In genomic region chr4:38034986-38035882, GRCh38 we compare ENCODE assay signal across 8 cellular contexts.
DNase-seq lines count a peak whose midpoint lies in the region; ATAC-seq and TF ChIP-seq lines count a peak whose summit lies in the region.

No MANE protein-coding gene starts in this region.

- H3K27me3 Mint-ChIP-seq in activated naive CD4-positive, alpha-beta T cell treated with anti-CD3 and anti-CD28 coated beads, Interleukin-2, amount 10 ng/mL, durations not matched to agents 7 days and 5 days: no peaks in the 10 kb centered on the region
- no peaks in the 10 kb centered on the region for H3K27me3 Mint-ChIP-seq in T-helper 2 cell treated with Interferon-gamma antibody and Interleukin-4, amounts not matched to agents 5 μg/mL and 100 μg/mL, for 36 hours (ENCODE audit: low read depth)

- H3K36me3 Mint-ChIP-seq in activated naive CD4-positive, alpha-beta T cell treated with anti-CD3 and anti-CD28 coated beads, Interleukin-2, amount 10 ng/mL, durations not matched to agents 7 days and 5 days: peaks cover 36% of the 10 kb centered on the region
- peaks cover 21% of the 10 kb centered on the region for H3K36me3 Mint-ChIP-seq in T-helper 2 cell treated with Interferon-gamma antibody and Interleukin-4, amounts not matched to agents 5 μg/mL and 100 μg/mL, for 36 hours (ENCODE audit: low read depth)

- H3K9ac ChIP-seq in KMS-11: no peak overlapping the region
- H3K9ac ChIP-seq in colonic mucosa (ENCODE audit: low read depth in 2 of 2, low read length in 2 of 2): no peak overlapping the region

- peak; percentile 42 for DNase-seq in activated naive CD4-positive, alpha-beta T cell treated with anti-CD3 and anti-CD28 coated beads, Interleukin-2, amount 10 ng/mL, durations not matched to agents 7 days and 5 days
- DNase-seq in activated naive CD4-positive, alpha-beta T cell (lab: John Stamatoyannopoulos, UW): no peak
- DNase-seq in Panc1 (ENCODE audit: low read depth, low spot score): peak; percentile 13
- DNase-seq in colonic mucosa: peak; percentile 55
- peak; percentile 74 to 80 for DNase-seq in lung microvascular endothelial cell (ENCODE audit: low read depth in 2 of 2)
- DNase-seq in mesenteric fat pad (ENCODE audit: low spot score): no peak
- no peak for DNase-seq in T-helper 2 cell treated with Interferon-gamma antibody and Interleukin-4, amounts not matched to agents 5 μg/mL and 100 μg/mL, for 36 hours (ENCODE audit: low spot score)

- intact Hi-C loops in Panc1 (cut with micrococcal nuclease; ENCODE audit: unreplicated experiment): loop anchor here (10.0 kb wide), 2 partner anchors 230 to 580 kb away; a partner anchor contains a TSS
- intact Hi-C loops in colonic mucosa (cut with DNase I): loop anchor here (2.0 to 10.0 kb wide), 3 partner anchors 60 to 430 kb away; no protein-coding TSS in a partner anchor

- no peak overlapping the region for H3K4me2 ChIP-seq in KMS-11

- no peak overlapping the region for H3K4me3 Mint-ChIP-seq in activated naive CD4-positive, alpha-beta T cell treated with anti-CD3 and anti-CD28 coated beads, Interleukin-2, amount 10 ng/mL, durations not matched to agents 7 days and 5 days
- H3K4me3 Mint-ChIP-seq in T-helper 2 cell treated with Interferon-gamma antibody and Interleukin-4, amounts not matched to agents 5 μg/mL and 100 μg/mL, for 36 hours: no peak overlapping the region

- ATAC-seq in Panc1: no peak

- H3K4me1 ChIP-seq in KMS-11 (ENCODE audit: low read depth, poor library complexity, severe bottlenecking) (no peaks in the 10 kb centered on the region), Panc1 (ENCODE audit: control insufficient read depth, insufficient read depth, low read length) (no peaks in the 10 kb centered on the region), colonic mucosa (no peaks in the 10 kb centered on the region)

- no peaks in the 10 kb centered on the region for H3K27me3 ChIP-seq in KMS-11 (ENCODE audit: insufficient read depth, low read depth)
- no peaks in the 10 kb centered on the region for H3K27me3 ChIP-seq in Panc1 (ENCODE audit: control insufficient read depth, insufficient read depth, low read length)
- H3K27me3 ChIP-seq in colonic mucosa: no peaks in the 10 kb centered on the region

- no peaks in the 10 kb centered on the region for H3K79me2 ChIP-seq in KMS-11 (ENCODE audit: insufficient read depth, low read depth)

- H3K36me3 ChIP-seq in KMS-11 (ENCODE audit: insufficient read depth) (no peaks in the 10 kb centered on the region), Panc1 (ENCODE audit: control insufficient read depth, insufficient read depth, low read length) (no peaks in the 10 kb centered on the region), colonic mucosa (no peaks in the 10 kb centered on the region)

- no TSS peak for BruUV-seq in Panc1 (replicated peaks; lab: Mats Ljungman, UMichigan)

- H3K4me3 ChIP-seq in KMS-11 (IDR thresholded peaks at IDR 0.05; ENCODE audit: insufficient read depth, low read depth, low read length) (no peak overlapping the region), Panc1 (ENCODE audit: low read depth in 2 of 2, low read length in 2 of 2) (no peak overlapping the region), colonic mucosa (no peak overlapping the region)

- H4K20me1 ChIP-seq in KMS-11 (ENCODE audit: insufficient read depth): no peaks in the 10 kb centered on the region

- H3K9me3 ChIP-seq in Panc1 (ENCODE audit: control insufficient read depth, insufficient read depth, low read depth, low read length) (no peaks in the 10 kb centered on the region), colonic mucosa (no peaks in the 10 kb centered on the region)

- POLR2A ChIA-PET in Panc1 (lab: Charles Lee): no interaction called here

- H3K27ac ChIP-seq in KMS-11: no peak overlapping the region
- H3K27ac ChIP-seq in Panc1 (ENCODE audit: low read length): no peak overlapping the region
- no peak overlapping the region for H3K27ac ChIP-seq in colonic mucosa

- no peaks in the 10 kb centered on the region for H3K9me3 Mint-ChIP-seq in activated naive CD4-positive, alpha-beta T cell treated with anti-CD3 and anti-CD28 coated beads, Interleukin-2, amount 10 ng/mL, durations not matched to agents 7 days and 5 days
- H3K9me3 Mint-ChIP-seq in T-helper 2 cell treated with Interferon-gamma antibody and Interleukin-4, amounts not matched to agents 5 μg/mL and 100 μg/mL, for 36 hours: no peaks in the 10 kb centered on the region

- TF ChIP-seq CTCF in KMS-11 (conservative IDR thresholded peaks at IDR 0.05; ENCODE audit: low read depth, low read length): peak; percentile 65
- peak; percentile 63; the same call in 1 of the 2 replicates for TF ChIP-seq CTCF in Panc1 (IDR thresholded peaks at IDR 0.05)
- TF ChIP-seq CTCF in colonic mucosa (IDR thresholded peaks at IDR 0.05): peak; percentile 62

- H3K4me1 Mint-ChIP-seq in activated naive CD4-positive, alpha-beta T cell treated with anti-CD3 and anti-CD28 coated beads, Interleukin-2, amount 10 ng/mL, durations not matched to agents 7 days and 5 days: no peaks in the 10 kb centered on the region
- H3K4me1 Mint-ChIP-seq in T-helper 2 cell treated with Interferon-gamma antibody and Interleukin-4, amounts not matched to agents 5 μg/mL and 100 μg/mL, for 36 hours (ENCODE audit: low read depth): no peaks in the 10 kb centered on the region

- in situ Hi-C loops in Panc1 (cut with HindIII; ENCODE audit: low pct_unique_long_range_greater_than_20kb, low sequenced_read_pairs): no loop called here

- no peak overlapping the region for H2AFZ ChIP-seq in KMS-11 (ENCODE audit: low read depth)

- H3K27ac Mint-ChIP-seq in activated naive CD4-positive, alpha-beta T cell treated with anti-CD3 and anti-CD28 coated beads, Interleukin-2, amount 10 ng/mL, durations not matched to agents 7 days and 5 days: no peak overlapping the region
- no peak overlapping the region for H3K27ac Mint-ChIP-seq in T-helper 2 cell treated with Interferon-gamma antibody and Interleukin-4, amounts not matched to agents 5 μg/mL and 100 μg/mL, for 36 hours

- CTCF ChIA-PET in activated naive CD4-positive, alpha-beta T cell treated with anti-CD3 and anti-CD28 coated beads, Interleukin-2, amount 10 ng/mL, durations not matched to agents 7 days and 5 days (lab: Charles Lee): interaction anchor here (0.7 to 4.0 kb wide), 9 partner anchors 11 to 582 kb away, joined by 3 to 27 read pairs (median 3); no protein-coding TSS in a partner anchor
- CTCF ChIA-PET in Panc1 (lab: Charles Lee): no interaction called here

Comparison
In these comparisons a context has a peak if more than half of its experiments do, and no peak if none do; other contexts are left out.
1. DNase-seq: peak in activated naive CD4-positive, alpha-beta T cell treated with anti-CD3 and anti-CD28 coated beads, Interleukin-2, amount 10 ng/mL, durations not matched to agents 7 days and 5 days (single experiment), Panc1 (single experiment), colonic mucosa (single experiment) and lung microvascular endothelial cell (2 of 2); none in activated naive CD4-positive, alpha-beta T cell (0 of 4), mesenteric fat pad (single experiment) and T-helper 2 cell treated with Interferon-gamma antibody and Interleukin-4, amounts not matched to agents 5 μg/mL and 100 μg/mL, for 36 hours (single experiment).
2. Peak in every context shown above with its lines, with median percentiles within 50 percentile points of each other: CTCF ChIP-seq.